ENCODE assay signal across 8 cellular contexts in genomic region chr1:228083871-228084278, GRCh38. TPM values are rescaled to one million over a fixed set of nuclear protein-coding genes. Genes with fewer than 3 reads are reported as not detected.
A peak's percentile ranks its signal among the peaks of the same experiment; 100 is the strongest.
DNase-seq lines count a peak whose midpoint lies in the region; ATAC-seq, FAIRE-seq and TF ChIP-seq lines count a peak whose summit lies in the region.

No MANE protein-coding gene starts in this region.

- CTCF ChIA-PET in A549 (lab: Yijun Ruan, JAX) = interaction anchor here (1.0 to 2.5 kb wide), 6 partner anchors 9 to 85 kb away, joined by 3 to 6 read pairs (median 4); no protein-coding TSS in a partner anchor

- H3K4me1 Mint-ChIP-seq in brain = peaks cover 62% of the 10 kb centered on the region

- H3K4me3 Mint-ChIP-seq in brain = peak overlapping the region; percentile 94 to 98 (median 95)

- no peaks in the 10 kb centered on the region for H3K27me3 ChIP-seq in right lobe of liver
- H3K27me3 ChIP-seq in tibial artery = no peaks in the 10 kb centered on the region

- no peak for DNase-seq in A549 (ENCODE audit: low read depth in 1 of 2, low spot score in 1 of 2)
- DNase-seq in HT-29 (ENCODE audit: low spot score) = peak; percentile 33
- DNase-seq in right lobe of liver = peak in 2 of 3 donors; percentile 39 to 61
- no peak for DNase-seq in tibial artery
- DNase-seq in cortex of kidney (lab: John Stamatoyannopoulos, UW) = no peak
- DNase-seq in activated effector memory CD4-positive, alpha-beta T cell treated with anti-CD3 and anti-CD28 coated beads, Interleukin-2, amount 50 U/mL, for 16 hours = no peak

- peak overlapping the region; percentile 94 for H3K4me3 ChIP-seq in A549
- H3K4me3 ChIP-seq in right lobe of liver = peak overlapping the region; percentile 82 to 99 (median 98)
- H3K4me3 ChIP-seq in tibial artery = peak overlapping the region; percentile 87 to 93

- peaks cover 50% of the 10 kb centered on the region for H3K36me3 Mint-ChIP-seq in brain

- H3K27me3 Mint-ChIP-seq in brain = peaks cover 13% of the 10 kb centered on the region

- no peak for TF ChIP-seq RAD21 in A549 (conservative IDR thresholded peaks at IDR 0.05 in 1 of 2, IDR thresholded peaks at IDR 0.05 in 1 of 2)

- FAIRE-seq in A549 (lab: Jason Lieb, UNC) = no peak

- H3K27ac Mint-ChIP-seq in brain = peak overlapping the region; percentile 91 to 99 (median 96)

- H3K4me1 ChIP-seq in A549 = peaks cover 53% of the 10 kb centered on the region
- H3K4me1 ChIP-seq in right lobe of liver = peaks cover 0 to 60% (median 27%) of the 10 kb centered on the region in 4 donors
- peaks cover 0 to 67% (median 58%) of the 10 kb centered on the region in 4 donors for H3K4me1 ChIP-seq in tibial artery

- POLR2A ChIA-PET in A549 (lab: Yijun Ruan, JAX) = interaction anchor here (0.8 kb wide), 1 partner anchor 85 kb away, joined by 3 read pairs; no protein-coding TSS in a partner anchor

- intact Hi-C loops in right lobe of liver (cut with DNase I) = no loop called here
- intact Hi-C loops in tibial artery (cut with DNase I; ENCODE audit: low total_unique reads) = loop anchor here (1.0 to 10.0 kb wide), 5 partner anchors 19 to 1421 kb away; partner anchors contain the start of genes C1orf35, JMJD4, NUP133 and RNF187

- TF ChIP-seq CTCF in A549 (IDR thresholded peaks at IDR 0.05) (no peak), brain (conservative IDR thresholded peaks at IDR 0.05) (no peak), right lobe of liver (IDR thresholded peaks at IDR 0.05) (no peak), tibial artery (IDR thresholded peaks at IDR 0.05) (no peak)

- ATAC-seq in A549 (peak; percentile 4 to 11; a peak in 3 of 6 replicates), right lobe of liver (peak; percentile 0 to 10 (median 5)), HG03039 (IDR thresholded peaks at IDR 0.05; ENCODE audit: unreplicated experiment) (no peak)

- TF ChIP-seq POLR2A in A549 (IDR thresholded peaks at IDR 0.05; ENCODE audit: low read length) (no peak), right lobe of liver (IDR thresholded peaks at IDR 0.05) (no peak)

- no peak for TF ChIP-seq EP300 in A549 (IDR thresholded peaks at IDR 0.05)

- peaks cover 0 to 3% (median 0%) of the 10 kb centered on the region in 4 donors for H3K36me3 ChIP-seq in right lobe of liver
- H3K36me3 ChIP-seq in tibial artery = peaks cover 0 to 3% (median 0%) of the 10 kb centered on the region in 3 donors

- WGBS in A549 (ENCODE audit: missing lambda C conversion rate) = 5% methylated on average over 17 of the region's 17 CpGs
- 0% methylated on average over 9 of the region's 17 CpGs for WGBS in right lobe of liver (ENCODE audit: insufficient coverage, low coverage, low lambda C conversion rate, missing lambda C conversion rate)

- H3K4me2 ChIP-seq in A549 = peak overlapping the region; percentile 97

- H3K9me3 Mint-ChIP-seq in brain = peaks cover 0 to 3% (median 0%) of the 10 kb centered on the region in 5 experiments

- no peaks in the 10 kb centered on the region for H3K9me3 ChIP-seq in A549
- H3K9me3 ChIP-seq in right lobe of liver = no peaks in the 10 kb centered on the region
- no peaks in the 10 kb centered on the region for H3K9me3 ChIP-seq in tibial artery

- H3K27ac ChIP-seq in A549 (peak overlapping the region; percentile 93 to 97), right lobe of liver (peak overlapping the region; percentile 100), tibial artery (peak overlapping the region; percentile 95 to 100)

TF ChIP-seq in A549, 52 proteins besides CTCF, POLR2A, EP300 and RAD21:
- TF ChIP-seq MAX (IDR thresholded peaks at IDR 0.05) (peak; percentile 29; the same call in 1 of the 2 replicates), KDM5A (IDR thresholded peaks at IDR 0.05) (no peak), CBX2 (IDR thresholded peaks at IDR 0.05; ENCODE audit: borderline replicate concordance, low read depth) (no peak), MAFK (IDR thresholded peaks at IDR 0.05; ENCODE audit: partially characterized antibody) (peak; percentile 38), GATA3 (IDR thresholded peaks at IDR 0.05; ENCODE audit: borderline replicate concordance) (no peak)

RNA-seq across cellular contexts. Expression of gene ARF1, which starts 1.4 kb away (rescaled TPM):
- polyA plus RNA-seq in A549 (2011; rRNA removed) (333 and 376 TPM in 2 replicates), A549 (2017; fragmentation: RNase III; extraction: RNeasy Plus Mini Kit Qiagen cat#74134 plus additional on column Dnase treatment) (297 to 313 TPM (median 308 TPM) in 3 replicates), brain (ENCODE audit: insufficient read depth, low read depth, low replicate concordance) (566 TPM)
- 669 and 696 TPM in 2 replicates for polyA plus RNA-seq in A549 (2012; cell fraction: cytosol; rRNA removed)
- polyA plus RNA-seq in A549 (2012; cell fraction: nucleus; rRNA removed) = 541 and 746 TPM in 2 replicates
- polyA minus RNA-seq in A549 (2011; rRNA and poly(A)+ RNA removed) = 582 and 626 TPM in 2 replicates
- 387 and 400 TPM in 2 replicates for total RNA-seq in HT-29 (2014; rRNA removed; shearing (Covaris generic))
- total RNA-seq in right lobe of liver = 100 to 1,000 TPM; 143 to 261 (median 193) TPM

RNA-seq across cellular contexts. Expression of gene C1orf35, which starts 19.2 kb away (rescaled TPM):
- 8.2 and 9.8 TPM in 2 replicates for polyA plus RNA-seq in A549 (2011; rRNA removed)
- polyA plus RNA-seq in A549 (2012; cell fraction: cytosol; rRNA removed) = 43.1 and 47.3 TPM in 2 replicates
- 85.5 and 97.7 TPM in 2 replicates for polyA plus RNA-seq in A549 (2012; cell fraction: nucleus; rRNA removed)
- 27.3 to 29.0 TPM (median 28.9 TPM) in 3 replicates for polyA plus RNA-seq in A549 (2017; fragmentation: RNase III; extraction: RNeasy Plus Mini Kit Qiagen cat#74134 plus additional on column Dnase treatment)
- 0.99 and 1.6 TPM in 2 replicates for polyA minus RNA-seq in A549 (2011; rRNA and poly(A)+ RNA removed)
- 30.3 and 38.4 TPM in 2 replicates for total RNA-seq in HT-29 (2014; rRNA removed; shearing (Covaris generic))
- polyA plus RNA-seq in brain (ENCODE audit: insufficient read depth, low read depth, low replicate concordance) = 16.3 TPM
- 1 to 10 TPM; 3.4 to 6.3 (median 5.2) TPM for total RNA-seq in right lobe of liver

RNA-seq across cellular contexts. Expression of gene MRPL55, which starts 25.2 kb away (rescaled TPM):
- polyA plus RNA-seq in A549 (2011; rRNA removed) = 54.2 and 59.7 TPM in 2 replicates
- polyA plus RNA-seq in A549 (2012; cell fraction: cytosol; rRNA removed) = 174 and 197 TPM in 2 replicates
- 155 and 261 TPM in 2 replicates for polyA plus RNA-seq in A549 (2012; cell fraction: nucleus; rRNA removed)
- polyA plus RNA-seq in A549 (2017; fragmentation: RNase III; extraction: RNeasy Plus Mini Kit Qiagen cat#74134 plus additional on column Dnase treatment) = 74.2 to 80.0 TPM (median 75.6 TPM) in 3 replicates
- 26.8 and 28.5 TPM in 2 replicates for polyA minus RNA-seq in A549 (2011; rRNA and poly(A)+ RNA removed)
- total RNA-seq in HT-29 (2014; rRNA removed; shearing (Covaris generic)) = 158 and 201 TPM in 2 replicates
- polyA plus RNA-seq in brain (ENCODE audit: insufficient read depth, low read depth, low replicate concordance) = 153 TPM
- total RNA-seq in right lobe of liver = 10 to 100 TPM; 24.2 to 75.9 (median 38.0) TPM

RNA-seq across cellular contexts. Expression of gene GUK1, which starts 56.2 kb away (rescaled TPM):
- 65.2 and 88.9 TPM in 2 replicates for polyA plus RNA-seq in A549 (2011; rRNA removed)
- 267 and 296 TPM in 2 replicates for polyA plus RNA-seq in A549 (2012; cell fraction: cytosol; rRNA removed)
- 225 and 294 TPM in 2 replicates for polyA plus RNA-seq in A549 (2012; cell fraction: nucleus; rRNA removed)
- polyA plus RNA-seq in A549 (2017; fragmentation: RNase III; extraction: RNeasy Plus Mini Kit Qiagen cat#74134 plus additional on column Dnase treatment) = 106 to 109 TPM (median 107 TPM) in 3 replicates
- 32.6 and 39.4 TPM in 2 replicates for polyA minus RNA-seq in A549 (2011; rRNA and poly(A)+ RNA removed)
- 608 and 613 TPM in 2 replicates for total RNA-seq in HT-29 (2014; rRNA removed; shearing (Covaris generic))
- 402 TPM for polyA plus RNA-seq in brain (ENCODE audit: insufficient read depth, low read depth, low replicate concordance)
- 100 to 1,000 TPM in 4 of 6 experiments, 10 to 100 TPM in 2; 78.0 to 235 (median 108) TPM for total RNA-seq in right lobe of liver

Comparison
In these comparisons a context has a peak if more than half of its experiments do, and no peak if none do; other contexts are left out.
1. DNase-seq: peak in HT-29 (single experiment) and right lobe of liver (2 of 3); none in A549 (0 of 2), tibial artery (0 of 2), cortex of kidney (single experiment) and activated effector memory CD4-positive, alpha-beta T cell treated with anti-CD3 and anti-CD28 coated beads, Interleukin-2, amount 50 U/mL, for 16 hours (single experiment).
2. Peak in every context shown above with its lines, with median percentiles within 50 percentile points of each other: H3K27ac ChIP-seq and H3K4me3 ChIP-seq.